Comparison of ENCODE assay signal across 9 cellular contexts in genomic region chr16:16202400-16203143, GRCh38. TPM values are rescaled to one million over a fixed set of nuclear protein-coding genes. Genes with fewer than 3 reads are reported as not detected.
DNase-seq lines count a peak whose midpoint lies in the region; ATAC-seq, FAIRE-seq and TF ChIP-seq lines count a peak whose summit lies in the region.
"Not testable (repeated sequence)": the region's sequence is repeated elsewhere in the genome, so short reads cannot be mapped to it uniquely, and the experiment has no call there.
"Had no signal": no experiment of that assay in that cellular context is flagged by ENCODE, and none has a peak within 500 bp of the region (broad histone marks: within the 10 kb centered on the region; RNA-seq: fewer than 3 reads in every experiment).

No MANE protein-coding gene starts in this region.

- CTCF ChIA-PET in PC-3 (lab: Charles Lee); activated CD4-positive, alpha-beta memory T cell treated with anti-CD3 and anti-CD28 coated beads, Interleukin-2, amount 10 ng/mL, durations not matched to agents 7 days and 5 days (lab: Charles Lee): not testable (repeated sequence)

- not testable (repeated sequence) for H3K27me3 Mint-ChIP-seq in activated CD4-positive, alpha-beta memory T cell treated with anti-CD3 and anti-CD28 coated beads, Interleukin-2, amount 10 ng/mL, durations not matched to agents 7 days and 5 days

- not testable (repeated sequence) for H3K4me1 ChIP-seq in PC-3 (ENCODE audit: insufficient read depth, low read length); colonic mucosa

- H3K36me3 ChIP-seq in PC-3 (ENCODE audit: low read depth, low read length); colonic mucosa: not testable (repeated sequence)

- not testable (repeated sequence) for H3K27ac ChIP-seq in PC-3 (ENCODE audit: low read length); colonic mucosa

- not testable (repeated sequence) for H3K27ac Mint-ChIP-seq in activated CD4-positive, alpha-beta memory T cell treated with anti-CD3 and anti-CD28 coated beads, Interleukin-2, amount 10 ng/mL, durations not matched to agents 7 days and 5 days

- not testable (repeated sequence) for H3K9me3 Mint-ChIP-seq in activated CD4-positive, alpha-beta memory T cell treated with anti-CD3 and anti-CD28 coated beads, Interleukin-2, amount 10 ng/mL, durations not matched to agents 7 days and 5 days

- H3K79me2 ChIP-seq in PC-3 (ENCODE audit: low read length): not testable (repeated sequence)

- not testable (repeated sequence) for H3K36me3 Mint-ChIP-seq in activated CD4-positive, alpha-beta memory T cell treated with anti-CD3 and anti-CD28 coated beads, Interleukin-2, amount 10 ng/mL, durations not matched to agents 7 days and 5 days (ENCODE audit: low read depth)

- not testable (repeated sequence) for H3K4me3 Mint-ChIP-seq in activated CD4-positive, alpha-beta memory T cell treated with anti-CD3 and anti-CD28 coated beads, Interleukin-2, amount 10 ng/mL, durations not matched to agents 7 days and 5 days

- H4K20me1 ChIP-seq in PC-3 (ENCODE audit: low read length): not testable (repeated sequence)

- not testable (repeated sequence) for H3K4me1 Mint-ChIP-seq in activated CD4-positive, alpha-beta memory T cell treated with anti-CD3 and anti-CD28 coated beads, Interleukin-2, amount 10 ng/mL, durations not matched to agents 7 days and 5 days

- POLR2A ChIA-PET in PC-3 (lab: Charles Lee; ENCODE audit: unreplicated experiment); activated CD4-positive, alpha-beta memory T cell treated with anti-CD3 and anti-CD28 coated beads, Interleukin-2, amount 10 ng/mL, durations not matched to agents 7 days and 5 days (lab: Charles Lee): not testable (repeated sequence)

- not testable (repeated sequence) for H3K27me3 ChIP-seq in PC-3 (ENCODE audit: low read length); colonic mucosa

- H3F3A ChIP-seq in PC-3 (ENCODE audit: low read length, unreplicated experiment): not testable (repeated sequence)

- H3K9me3 ChIP-seq in PC-3 (ENCODE audit: low read length); colonic mucosa: not testable (repeated sequence)

- peak; percentile 60 to 66 for DNase-seq in AML-193 (lab: John Stamatoyannopoulos, UW)
- not testable (repeated sequence) for DNase-seq in GM12891 (ENCODE audit: insufficient read length, low spot score)
- peak; percentile 26 for DNase-seq in NCI-H1105 treated with DMSO at 0.1 percent for 48 hours (lab: John Stamatoyannopoulos, UW)
- DNase-seq in PC-3: peak; percentile 55
- DNase-seq in activated CD4-positive, alpha-beta memory T cell treated with anti-CD3 and anti-CD28 coated beads, Interleukin-2, amount 10 ng/mL, durations not matched to agents 7 days and 5 days: peak; percentile 62
- DNase-seq in colonic mucosa: peak; percentile 72
- peak; percentile 45 to 75 for DNase-seq in left colon
- peak; percentile 22 to 43 (median 32) for DNase-seq in stimulated activated CD4-positive, alpha-beta T cell treated with anti-CD3 and anti-CD28 coated beads, Interleukin-12 subunit alpha, Interleukin-12 subunit beta, amount 100 ng/mL, for 48 hours (ENCODE audit: low read depth in 2 of 3, low spot score in 1 of 3)

- BruUV-seq in PC-3 (replicated peaks; lab: Mats Ljungman, UMichigan): not testable (repeated sequence)

- not testable (repeated sequence) for H3K9me2 ChIP-seq in PC-3 (replicated peaks; ENCODE audit: low read length)

- not testable (repeated sequence) for H3K4me2 ChIP-seq in PC-3 (ENCODE audit: low read length)

- not testable (repeated sequence) for H3K9ac ChIP-seq in PC-3 (ENCODE audit: low read length); colonic mucosa (ENCODE audit: low read depth in 2 of 2, low read length in 2 of 2)

- ATAC-seq in PC-3: peak; percentile 64
- ATAC-seq in left colon: peak; percentile 77

- not testable (repeated sequence) for H2AFZ ChIP-seq in PC-3 (ENCODE audit: low read length)

- not testable (repeated sequence) for TF ChIP-seq CTCF in PC-3 (conservative IDR thresholded peaks at IDR 0.05; ENCODE audit: low read depth, low read length); colonic mucosa (IDR thresholded peaks at IDR 0.05)

- not testable (repeated sequence) for H3K4me3 ChIP-seq in PC-3 (ENCODE audit: low read length); colonic mucosa

- intact Hi-C loops in PC-3 (cut with micrococcal nuclease); colonic mucosa (cut with DNase I); left colon (cut with DNase I, micrococcal nuclease): not testable (repeated sequence)

- FAIRE-seq in GM12891 (lab: Jason Lieb, UNC): peak; percentile 35

- TF ChIP-seq POLR2A in GM12891 (IDR thresholded peaks at IDR 0.05; ENCODE audit: low read depth, low read length): not testable (repeated sequence)

RNA-seq across cellular contexts. Expression of gene ABCC6, which starts 20.7 kb away (rescaled TPM):
- polyA plus RNA-seq in GM12891 (2012; ENCODE audit: low read depth, missing spikeins): 0.04 TPM
- total RNA-seq in PC-3 (2014; rRNA removed): 0.73 TPM in 1 of 2 replicates, not detected in the other
- total RNA-seq in activated CD4-positive, alpha-beta memory T cell treated with anti-CD3 and anti-CD28 coated beads, Interleukin-2, amount 10 ng/mL, durations not matched to agents 7 days and 5 days: under 1 TPM in 1 of 2 experiments, not detected in 1; 0.05 TPM
- total RNA-seq in colonic mucosa: 10 to 100 TPM; 10.4 to 14.5 TPM
- total RNA-seq in left colon: 10 to 100 TPM; 20.2 to 27.8 TPM
- total RNA-seq: CD4-positive, alpha-beta T cell had no signal

RNA-seq across cellular contexts. Expression of gene NOMO3, which starts 29.8 kb away (rescaled TPM):
- 9.8 TPM for polyA plus RNA-seq in GM12891 (2012; ENCODE audit: low read depth, missing spikeins)
- total RNA-seq in PC-3 (2014; rRNA removed) (21.1 and 35.5 TPM in 2 replicates), colonic mucosa (10 to 100 TPM; 23.9 to 54.2 TPM), left colon (10 to 100 TPM; 29.8 to 49.3 TPM)
- 10 to 100 TPM; 39.7 to 61.0 TPM for total RNA-seq in activated CD4-positive, alpha-beta memory T cell treated with anti-CD3 and anti-CD28 coated beads, Interleukin-2, amount 10 ng/mL, durations not matched to agents 7 days and 5 days
